Comparison of ENCODE assay signal across 1 cellular context in the genomic region with DNA sequence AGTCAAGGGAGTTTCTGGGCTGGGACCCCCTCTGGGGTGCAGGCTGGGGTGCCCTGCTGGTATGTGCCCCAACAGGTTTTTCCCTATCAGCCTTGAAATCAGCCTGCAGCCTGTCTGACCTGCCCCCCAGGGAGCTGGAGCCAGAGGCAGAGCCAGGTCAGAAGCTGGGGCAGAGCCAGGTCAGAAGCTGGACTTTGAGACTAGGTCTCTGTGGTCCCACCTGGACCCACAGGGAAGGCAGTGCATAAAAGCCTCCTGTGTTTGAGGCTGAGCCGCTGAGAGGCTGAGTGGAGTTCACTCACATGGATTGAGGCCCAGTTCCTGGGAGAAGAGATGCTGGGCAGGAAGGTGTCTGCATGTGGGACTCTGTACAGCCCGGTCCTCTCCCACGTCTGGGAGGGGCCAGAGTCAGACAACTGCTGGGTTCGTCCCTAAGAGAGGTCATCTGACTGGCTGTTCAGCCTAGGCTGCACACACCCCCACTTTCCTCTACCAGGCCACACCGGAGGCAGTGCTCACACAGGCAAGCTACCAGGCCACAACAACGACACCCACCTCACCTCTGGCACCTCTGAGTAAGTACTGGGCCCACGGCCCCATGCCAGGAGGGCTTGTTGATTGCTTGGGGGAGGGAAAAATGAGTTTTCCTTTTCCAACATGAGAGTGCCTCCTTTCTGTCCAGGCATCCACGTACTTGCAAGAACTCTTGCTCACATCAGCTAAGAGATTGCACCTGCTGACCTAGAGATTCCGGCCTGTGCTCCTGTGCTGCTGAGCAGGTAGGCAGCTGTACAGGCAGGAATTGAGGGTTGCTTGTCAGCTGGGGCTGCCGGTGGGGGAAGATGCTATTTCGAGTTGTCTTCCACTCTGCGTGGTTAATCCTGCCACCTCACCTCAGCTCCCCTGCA.
TF ChIP-seq lines count a peak whose summit lies in the region.

A gene with protein sequence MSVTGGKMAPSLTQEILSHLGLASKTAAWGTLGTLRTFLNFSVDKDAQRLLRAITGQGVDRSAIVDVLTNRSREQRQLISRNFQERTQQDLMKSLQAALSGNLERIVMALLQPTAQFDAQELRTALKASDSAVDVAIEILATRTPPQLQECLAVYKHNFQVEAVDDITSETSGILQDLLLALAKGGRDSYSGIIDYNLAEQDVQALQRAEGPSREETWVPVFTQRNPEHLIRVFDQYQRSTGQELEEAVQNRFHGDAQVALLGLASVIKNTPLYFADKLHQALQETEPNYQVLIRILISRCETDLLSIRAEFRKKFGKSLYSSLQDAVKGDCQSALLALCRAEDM (plus strand): TSS at position 488 of the 908 bp plus-strand sequence. CDS start 814 bp downstream, outside the sequence.

TF ChIP-seq in HepG2, 621 proteins besides CTCF, POLR2A, EP300 and RAD21 (continued from another document and continues in another):
- TF ChIP-seq, protein P1, sequence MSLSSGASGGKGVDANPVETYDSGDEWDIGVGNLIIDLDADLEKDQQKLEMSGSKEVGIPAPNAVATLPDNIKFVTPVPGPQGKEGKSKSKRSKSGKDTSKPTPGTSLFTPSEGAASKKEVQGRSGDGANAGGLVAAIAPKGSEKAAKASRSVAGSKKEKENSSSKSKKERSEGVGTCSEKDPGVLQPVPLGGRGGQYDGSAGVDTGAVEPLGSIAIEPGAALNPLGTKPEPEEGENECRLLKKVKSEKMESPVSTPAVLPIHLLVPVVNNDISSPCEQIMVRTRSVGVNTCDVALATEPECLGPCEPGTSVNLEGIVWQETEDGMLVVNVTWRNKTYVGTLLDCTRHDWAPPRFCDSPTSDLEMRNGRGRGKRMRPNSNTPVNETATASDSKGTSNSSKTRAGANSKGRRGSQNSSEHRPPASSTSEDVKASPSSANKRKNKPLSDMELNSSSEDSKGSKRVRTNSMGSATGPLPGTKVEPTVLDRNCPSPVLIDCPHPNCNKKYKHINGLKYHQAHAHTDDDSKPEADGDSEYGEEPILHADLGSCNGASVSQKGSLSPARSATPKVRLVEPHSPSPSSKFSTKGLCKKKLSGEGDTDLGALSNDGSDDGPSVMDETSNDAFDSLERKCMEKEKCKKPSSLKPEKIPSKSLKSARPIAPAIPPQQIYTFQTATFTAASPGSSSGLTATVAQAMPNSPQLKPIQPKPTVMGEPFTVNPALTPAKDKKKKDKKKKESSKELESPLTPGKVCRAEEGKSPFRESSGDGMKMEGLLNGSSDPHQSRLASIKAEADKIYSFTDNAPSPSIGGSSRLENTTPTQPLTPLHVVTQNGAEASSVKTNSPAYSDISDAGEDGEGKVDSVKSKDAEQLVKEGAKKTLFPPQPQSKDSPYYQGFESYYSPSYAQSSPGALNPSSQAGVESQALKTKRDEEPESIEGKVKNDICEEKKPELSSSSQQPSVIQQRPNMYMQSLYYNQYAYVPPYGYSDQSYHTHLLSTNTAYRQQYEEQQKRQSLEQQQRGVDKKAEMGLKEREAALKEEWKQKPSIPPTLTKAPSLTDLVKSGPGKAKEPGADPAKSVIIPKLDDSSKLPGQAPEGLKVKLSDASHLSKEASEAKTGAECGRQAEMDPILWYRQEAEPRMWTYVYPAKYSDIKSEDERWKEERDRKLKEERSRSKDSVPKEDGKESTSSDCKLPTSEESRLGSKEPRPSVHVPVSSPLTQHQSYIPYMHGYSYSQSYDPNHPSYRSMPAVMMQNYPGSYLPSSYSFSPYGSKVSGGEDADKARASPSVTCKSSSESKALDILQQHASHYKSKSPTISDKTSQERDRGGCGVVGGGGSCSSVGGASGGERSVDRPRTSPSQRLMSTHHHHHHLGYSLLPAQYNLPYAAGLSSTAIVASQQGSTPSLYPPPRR (CRISPR knock-in tag; IDR thresholded peaks at IDR 0.05; ENCODE audit: borderline replicate concordance): peak; percentile 27; the same call in 1 of the 2 replicates
- TF ChIP-seq, protein P2, sequence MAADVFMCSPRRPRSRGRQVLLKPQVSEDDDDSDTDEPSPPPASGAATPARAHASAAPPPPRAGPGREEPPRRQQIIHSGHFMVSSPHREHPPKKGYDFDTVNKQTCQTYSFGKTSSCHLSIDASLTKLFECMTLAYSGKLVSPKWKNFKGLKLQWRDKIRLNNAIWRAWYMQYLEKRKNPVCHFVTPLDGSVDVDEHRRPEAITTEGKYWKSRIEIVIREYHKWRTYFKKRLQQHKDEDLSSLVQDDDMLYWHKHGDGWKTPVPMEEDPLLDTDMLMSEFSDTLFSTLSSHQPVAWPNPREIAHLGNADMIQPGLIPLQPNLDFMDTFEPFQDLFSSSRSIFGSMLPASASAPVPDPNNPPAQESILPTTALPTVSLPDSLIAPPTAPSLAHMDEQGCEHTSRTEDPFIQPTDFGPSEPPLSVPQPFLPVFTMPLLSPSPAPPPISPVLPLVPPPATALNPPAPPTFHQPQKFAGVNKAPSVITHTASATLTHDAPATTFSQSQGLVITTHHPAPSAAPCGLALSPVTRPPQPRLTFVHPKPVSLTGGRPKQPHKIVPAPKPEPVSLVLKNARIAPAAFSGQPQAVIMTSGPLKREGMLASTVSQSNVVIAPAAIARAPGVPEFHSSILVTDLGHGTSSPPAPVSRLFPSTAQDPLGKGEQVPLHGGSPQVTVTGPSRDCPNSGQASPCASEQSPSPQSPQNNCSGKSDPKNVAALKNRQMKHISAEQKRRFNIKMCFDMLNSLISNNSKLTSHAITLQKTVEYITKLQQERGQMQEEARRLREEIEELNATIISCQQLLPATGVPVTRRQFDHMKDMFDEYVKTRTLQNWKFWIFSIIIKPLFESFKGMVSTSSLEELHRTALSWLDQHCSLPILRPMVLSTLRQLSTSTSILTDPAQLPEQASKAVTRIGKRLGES (CRISPR knock-in tag; IDR thresholded peaks at IDR 0.05; ENCODE audit: borderline replicate concordance): no peak
- TF ChIP-seq SIN3A (IDR thresholded peaks at IDR 0.05; ENCODE audit: borderline replicate concordance, low read depth, low read length) (no peak), GATAD2A (CRISPR knock-in tag; IDR thresholded peaks at IDR 0.05) (peak; percentile 86), THYN1 (CRISPR knock-in tag; IDR thresholded peaks at IDR 0.05; ENCODE audit: borderline replicate concordance, low read depth) (no peak), SAFB2 (CRISPR knock-in tag; IDR thresholded peaks at IDR 0.05; ENCODE audit: borderline replicate concordance, low read depth) (0 out of 2 replicates have a peak, but pooled peaks have one; percentile 61), ZBTB1 (CRISPR knock-in tag; IDR thresholded peaks at IDR 0.05; ENCODE audit: borderline replicate concordance) (no peak), KDM5B (CRISPR knock-in tag; IDR thresholded peaks at IDR 0.05; ENCODE audit: borderline replicate concordance) (no peak), KAT7 (CRISPR knock-in tag; IDR thresholded peaks at IDR 0.05; ENCODE audit: borderline replicate concordance) (0 out of 2 replicates have a peak, but pooled peaks have one; percentile 23), MEF2D (CRISPR knock-in tag; IDR thresholded peaks at IDR 0.05) (no peak), ELF3 (CRISPR knock-in tag; IDR thresholded peaks at IDR 0.05) (peak; percentile 60; the same call in 1 of the 2 replicates), SRSF1 (optimal IDR thresholded peaks at IDR 0.05; ENCODE audit: low read depth, low read length) (no peak), YEATS2 (CRISPR knock-in tag; IDR thresholded peaks at IDR 0.05; ENCODE audit: borderline replicate concordance) (peak; percentile 33; the same call in 1 of the 2 replicates), HCFC1 (IDR thresholded peaks at IDR 0.05; ENCODE audit: low read depth, low read length) (no peak), ZMYM3 (CRISPR knock-in tag; IDR thresholded peaks at IDR 0.05) (no peak; the same call in 1 of the 2 replicates), TAF1 (CRISPR knock-in tag; IDR thresholded peaks at IDR 0.05) (peak; percentile 54; the same call in 1 of the 2 replicates), POGZ (CRISPR knock-in tag; IDR thresholded peaks at IDR 0.05) (peak; percentile 71; the same call in 1 of the 2 replicates), ZSCAN9 (CRISPR knock-in tag; IDR thresholded peaks at IDR 0.05; ENCODE audit: borderline replicate concordance) (peak; percentile 66; the same call in 1 of the 2 replicates), RXRA (CRISPR knock-in tag; IDR thresholded peaks at IDR 0.05) (peak; percentile 97), IKZF1 (IDR thresholded peaks at IDR 0.05) (no peak)
- TF ChIP-seq, protein P3, sequence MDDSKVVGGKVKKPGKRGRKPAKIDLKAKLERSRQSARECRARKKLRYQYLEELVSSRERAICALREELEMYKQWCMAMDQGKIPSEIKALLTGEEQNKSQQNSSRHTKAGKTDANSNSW (CRISPR knock-in tag; IDR thresholded peaks at IDR 0.05; ENCODE audit: borderline replicate concordance): no peak
- TF ChIP-seq, protein P4, sequence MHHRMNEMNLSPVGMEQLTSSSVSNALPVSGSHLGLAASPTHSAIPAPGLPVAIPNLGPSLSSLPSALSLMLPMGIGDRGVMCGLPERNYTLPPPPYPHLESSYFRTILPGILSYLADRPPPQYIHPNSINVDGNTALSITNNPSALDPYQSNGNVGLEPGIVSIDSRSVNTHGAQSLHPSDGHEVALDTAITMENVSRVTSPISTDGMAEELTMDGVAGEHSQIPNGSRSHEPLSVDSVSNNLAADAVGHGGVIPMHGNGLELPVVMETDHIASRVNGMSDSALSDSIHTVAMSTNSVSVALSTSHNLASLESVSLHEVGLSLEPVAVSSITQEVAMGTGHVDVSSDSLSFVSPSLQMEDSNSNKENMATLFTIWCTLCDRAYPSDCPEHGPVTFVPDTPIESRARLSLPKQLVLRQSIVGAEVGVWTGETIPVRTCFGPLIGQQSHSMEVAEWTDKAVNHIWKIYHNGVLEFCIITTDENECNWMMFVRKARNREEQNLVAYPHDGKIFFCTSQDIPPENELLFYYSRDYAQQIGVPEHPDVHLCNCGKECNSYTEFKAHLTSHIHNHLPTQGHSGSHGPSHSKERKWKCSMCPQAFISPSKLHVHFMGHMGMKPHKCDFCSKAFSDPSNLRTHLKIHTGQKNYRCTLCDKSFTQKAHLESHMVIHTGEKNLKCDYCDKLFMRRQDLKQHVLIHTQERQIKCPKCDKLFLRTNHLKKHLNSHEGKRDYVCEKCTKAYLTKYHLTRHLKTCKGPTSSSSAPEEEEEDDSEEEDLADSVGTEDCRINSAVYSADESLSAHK (CRISPR knock-in tag; IDR thresholded peaks at IDR 0.05; ENCODE audit: borderline replicate concordance): no peak
- TF ChIP-seq, protein P5, sequence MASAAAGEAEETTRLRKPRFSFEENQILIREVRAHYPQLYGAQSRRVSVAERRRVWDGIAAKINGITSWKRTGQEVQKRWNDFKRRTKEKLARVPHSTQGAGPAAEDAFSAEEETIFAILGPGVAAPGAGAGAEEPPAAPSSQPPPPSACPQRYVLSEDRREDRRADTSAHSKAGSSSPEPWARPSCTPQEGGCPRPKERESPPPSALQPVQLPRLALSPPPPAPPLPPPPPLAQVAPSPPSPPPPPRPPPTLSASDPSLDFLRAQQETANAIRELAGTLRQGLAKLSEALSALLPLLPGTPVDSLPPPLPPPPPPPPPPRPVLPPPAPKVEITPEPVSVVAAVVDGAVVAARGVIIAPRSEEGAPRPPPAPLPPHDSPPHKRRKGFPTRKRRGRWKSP (CRISPR knock-in tag; IDR thresholded peaks at IDR 0.05): 0 out of 2 replicates have a peak, but pooled peaks have one; percentile 24
- TF ChIP-seq, protein P6, sequence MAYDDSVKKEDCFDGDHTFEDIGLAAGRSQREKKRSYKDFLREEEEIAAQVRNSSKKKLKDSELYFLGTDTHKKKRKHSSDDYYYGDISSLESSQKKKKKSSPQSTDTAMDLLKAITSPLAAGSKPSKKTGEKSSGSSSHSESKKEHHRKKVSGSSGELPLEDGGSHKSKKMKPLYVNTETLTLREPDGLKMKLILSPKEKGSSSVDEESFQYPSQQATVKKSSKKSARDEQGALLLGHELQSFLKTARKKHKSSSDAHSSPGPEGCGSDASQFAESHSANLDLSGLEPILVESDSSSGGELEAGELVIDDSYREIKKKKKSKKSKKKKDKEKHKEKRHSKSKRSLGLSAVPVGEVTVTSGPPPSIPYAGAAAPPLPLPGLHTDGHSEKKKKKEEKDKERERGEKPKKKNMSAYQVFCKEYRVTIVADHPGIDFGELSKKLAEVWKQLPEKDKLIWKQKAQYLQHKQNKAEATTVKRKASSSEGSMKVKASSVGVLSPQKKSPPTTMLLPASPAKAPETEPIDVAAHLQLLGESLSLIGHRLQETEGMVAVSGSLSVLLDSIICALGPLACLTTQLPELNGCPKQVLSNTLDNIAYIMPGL (CRISPR knock-in tag; IDR thresholded peaks at IDR 0.05; ENCODE audit: borderline replicate concordance in 1 of 2, low read depth in 1 of 2): peak; percentile 8 to 75; a peak in 1 of 4 replicates
- TF ChIP-seq, protein P7, sequence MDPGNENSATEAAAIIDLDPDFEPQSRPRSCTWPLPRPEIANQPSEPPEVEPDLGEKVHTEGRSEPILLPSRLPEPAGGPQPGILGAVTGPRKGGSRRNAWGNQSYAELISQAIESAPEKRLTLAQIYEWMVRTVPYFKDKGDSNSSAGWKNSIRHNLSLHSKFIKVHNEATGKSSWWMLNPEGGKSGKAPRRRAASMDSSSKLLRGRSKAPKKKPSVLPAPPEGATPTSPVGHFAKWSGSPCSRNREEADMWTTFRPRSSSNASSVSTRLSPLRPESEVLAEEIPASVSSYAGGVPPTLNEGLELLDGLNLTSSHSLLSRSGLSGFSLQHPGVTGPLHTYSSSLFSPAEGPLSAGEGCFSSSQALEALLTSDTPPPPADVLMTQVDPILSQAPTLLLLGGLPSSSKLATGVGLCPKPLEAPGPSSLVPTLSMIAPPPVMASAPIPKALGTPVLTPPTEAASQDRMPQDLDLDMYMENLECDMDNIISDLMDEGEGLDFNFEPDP (CRISPR knock-in tag; conservative IDR thresholded peaks at IDR 0.05): no peak
- TF ChIP-seq, protein P8, sequence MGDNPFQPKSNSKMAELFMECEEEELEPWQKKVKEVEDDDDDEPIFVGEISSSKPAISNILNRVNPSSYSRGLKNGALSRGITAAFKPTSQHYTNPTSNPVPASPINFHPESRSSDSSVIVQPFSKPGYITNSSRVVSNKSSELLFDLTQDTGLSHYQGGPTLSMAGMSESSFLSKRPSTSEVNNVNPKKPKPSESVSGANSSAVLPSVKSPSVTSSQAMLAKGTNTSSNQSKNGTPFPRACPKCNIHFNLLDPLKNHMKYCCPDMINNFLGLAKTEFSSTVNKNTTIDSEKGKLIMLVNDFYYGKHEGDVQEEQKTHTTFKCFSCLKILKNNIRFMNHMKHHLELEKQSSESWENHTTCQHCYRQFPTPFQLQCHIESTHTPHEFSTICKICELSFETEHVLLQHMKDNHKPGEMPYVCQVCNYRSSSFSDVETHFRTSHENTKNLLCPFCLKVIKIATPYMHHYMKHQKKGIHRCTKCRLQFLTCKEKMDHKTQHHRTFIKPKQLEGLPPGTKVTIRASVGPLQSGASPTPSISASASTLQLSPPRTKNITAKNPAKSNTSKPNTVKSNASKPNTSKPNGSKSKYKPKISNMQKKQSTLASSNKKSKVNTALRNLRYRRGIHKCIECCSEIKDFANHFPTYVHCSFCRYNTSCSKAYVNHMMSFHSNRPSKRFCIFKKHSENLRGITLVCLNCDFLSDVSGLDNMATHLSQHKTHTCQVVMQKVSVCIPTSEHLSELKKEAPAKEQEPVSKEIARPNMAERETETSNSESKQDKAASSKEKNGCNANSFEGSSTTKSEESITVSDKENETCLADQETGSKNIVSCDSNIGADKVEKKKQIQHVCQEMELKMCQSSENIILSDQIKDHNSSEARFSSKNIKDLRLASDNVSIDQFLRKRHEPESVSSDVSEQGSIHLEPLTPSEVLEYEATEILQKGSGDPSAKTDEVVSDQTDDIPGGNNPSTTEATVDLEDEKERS (CRISPR knock-in tag; IDR thresholded peaks at IDR 0.05): no peak
